29 cellular contexts compared by ENCODE assay signal in the genomic region with DNA sequence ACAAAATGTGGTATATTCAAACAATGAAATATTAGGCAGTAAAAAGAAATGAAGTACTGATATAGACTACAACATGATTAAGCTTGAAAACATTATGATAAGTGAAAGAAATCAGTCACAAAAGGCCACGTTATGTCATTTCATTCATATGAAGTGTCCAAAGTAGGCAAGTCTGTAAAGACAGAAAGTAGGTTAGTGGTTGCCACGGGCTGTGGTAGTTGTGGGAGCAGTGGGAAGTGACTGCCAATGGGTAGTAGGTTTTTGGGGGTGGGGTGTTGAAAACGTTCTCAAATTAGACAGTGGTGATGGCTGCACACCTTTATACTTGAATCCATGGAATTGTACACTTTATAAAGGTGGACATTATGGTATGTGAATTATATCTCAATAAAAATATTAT. TPM values are rescaled to one million over a fixed set of nuclear protein-coding genes. Genes with fewer than 3 reads are reported as not detected.
"Had no signal": no experiment of that assay in that cellular context is flagged by ENCODE, and none has a peak within 500 bp of the region (broad histone marks: within the 10 kb centered on the region; RNA-seq: fewer than 3 reads in every experiment).

No MANE protein-coding gene starts in this region.

- H3K9me3 ChIP-seq: adrenal gland, body of pancreas, breast epithelium, MG63, Peyer's patch, SJSA1, SK-N-SH had no signal

- H3K27ac ChIP-seq: adrenal gland, body of pancreas, breast epithelium, Peyer's patch, SJSA1 had no signal

- H3K4me3 Mint-ChIP-seq: activated CD4-positive, alpha-beta T cell treated with anti-CD3 and anti-CD28 coated beads, Interleukin-2, amount 10 ng/mL, durations not matched to agents 7 days and 5 days; activated T-helper 1 cell treated with anti-CD3 and anti-CD28 coated beads, Interleukin-12 subunit alpha, Interleukin-12 subunit beta, Interleukin-2, Interleukin-4 antibody, amounts not matched to agents 30 ng/mL and 10 ng/mL and 1 ng/mL, durations not matched to agents 14 hours and 24 hours and 36 hours; T-helper 1 cell treated with Interleukin-12 subunit alpha and Interleukin-12 subunit beta and Interleukin-4 antibody, amounts not matched to agents 30 μg/mL and 1 μg/mL, for 36 hours; T-helper 2 cell treated with Interferon-gamma antibody and Interleukin-4, amounts not matched to agents 5 μg/mL and 100 μg/mL, for 36 hours had no signal

- DNase-seq: activated CD4-positive, alpha-beta T cell treated with anti-CD3 and anti-CD28 coated beads, Interleukin-2, amount 10 ng/mL, durations not matched to agents 7 days and 5 days; activated effector memory CD4-positive, alpha-beta T cell treated with Interleukin-2 at 50 U/mL for 16 hours; activated naive CD4-positive, alpha-beta T cell treated with anti-CD3 and anti-CD28 coated beads, Interleukin-2, amount 50 U/mL, for 16 hours; activated T-cell treated with anti-CD3 and anti-CD28 coated beads, Interleukin-2, amount 50 U/mL, for 1 hour; adrenal gland; body of pancreas; Kasumi-1; KG1; MG63; NCI-H1048; NCI-H1105 treated with DMSO at 0.1 percent for 48 hours; NCI-H1436; NCI-H1694 treated with DMSO at 0.1 percent for 48 hours; NCI-H2029; NCI-H345; NCI-H510A; NCI-H526; NCI-H748 treated with DMSO at 0.1 percent for 48 hours; NK-92 treated with Interleukin-12 subunit alpha and Interleukin-12 subunit beta, amount 100 ng/mL, for 24 hours; PC-3; Peyer's patch; RPMI8226; SHP77 treated with DMSO at 0.1 percent for 48 hours; SK-N-SH had no signal

- H3K9me3 Mint-ChIP-seq: activated CD4-positive, alpha-beta T cell treated with anti-CD3 and anti-CD28 coated beads, Interleukin-2, amount 10 ng/mL, durations not matched to agents 7 days and 5 days; activated T-helper 1 cell treated with anti-CD3 and anti-CD28 coated beads, Interleukin-12 subunit alpha, Interleukin-12 subunit beta, Interleukin-2, Interleukin-4 antibody, amounts not matched to agents 30 ng/mL and 10 ng/mL and 1 ng/mL, durations not matched to agents 14 hours and 24 hours and 36 hours; T-helper 1 cell treated with Interleukin-12 subunit alpha and Interleukin-12 subunit beta and Interleukin-4 antibody, amounts not matched to agents 30 μg/mL and 1 μg/mL, for 36 hours; T-helper 2 cell treated with Interferon-gamma antibody and Interleukin-4, amounts not matched to agents 5 μg/mL and 100 μg/mL, for 36 hours had no signal

- H3K36me3 ChIP-seq: adrenal gland, breast epithelium, MG63, Peyer's patch, SJSA1 had no signal

- H3K4me1 ChIP-seq: breast epithelium, Peyer's patch had no signal

- H3K27me3 Mint-ChIP-seq: activated CD4-positive, alpha-beta T cell treated with anti-CD3 and anti-CD28 coated beads, Interleukin-2, amount 10 ng/mL, durations not matched to agents 7 days and 5 days had no signal

- H3K27me3 ChIP-seq: adrenal gland, body of pancreas, breast epithelium, MG63, Peyer's patch, SJSA1 had no signal

- ATAC-seq: body of pancreas, PC-3 had no signal

- H3K4me3 ChIP-seq: adrenal gland, body of pancreas, breast epithelium, MG63, Peyer's patch, SJSA1 had no signal

- H3K27ac Mint-ChIP-seq: activated CD4-positive, alpha-beta T cell treated with anti-CD3 and anti-CD28 coated beads, Interleukin-2, amount 10 ng/mL, durations not matched to agents 7 days and 5 days; activated T-helper 1 cell treated with anti-CD3 and anti-CD28 coated beads, Interleukin-12 subunit alpha, Interleukin-12 subunit beta, Interleukin-2, Interleukin-4 antibody, amounts not matched to agents 30 ng/mL and 10 ng/mL and 1 ng/mL, durations not matched to agents 14 hours and 24 hours and 36 hours; T-helper 1 cell treated with Interleukin-12 subunit alpha and Interleukin-12 subunit beta and Interleukin-4 antibody, amounts not matched to agents 30 μg/mL and 1 μg/mL, for 36 hours; T-helper 2 cell treated with Interferon-gamma antibody and Interleukin-4, amounts not matched to agents 5 μg/mL and 100 μg/mL, for 36 hours had no signal

RNA-seq across cellular contexts. Expression of a gene that starts 12.1 kb away (rescaled TPM):
- total RNA-seq: activated CD4-positive, alpha-beta T cell treated with anti-CD3 and anti-CD28 coated beads, Interleukin-2, amount 10 ng/mL, durations not matched to agents 7 days and 5 days; activated T-helper 1 cell treated with anti-CD3 and anti-CD28 coated beads, Interleukin-12 subunit alpha, Interleukin-12 subunit beta, Interleukin-2, Interleukin-4 antibody, amounts not matched to agents 30 ng/mL and 10 ng/mL and 1 ng/mL, durations not matched to agents 14 hours and 24 hours and 36 hours; PC-3 had no signal
